Comparison of ENCODE assay signal across 17 cellular contexts in genomic region chr13:52356327-52356726, GRCh38. TPM values are rescaled to one million over a fixed set of nuclear protein-coding genes. Genes with fewer than 3 reads are reported as not detected.
DNase-seq lines count a peak whose midpoint lies in the region; ATAC-seq, FAIRE-seq and TF ChIP-seq lines count a peak whose summit lies in the region.
"Had no signal": no experiment of that assay in that cellular context is flagged by ENCODE, and none has a peak within 500 bp of the region (broad histone marks: within the 10 kb centered on the region; RNA-seq: fewer than 3 reads in every experiment).

No MANE protein-coding gene starts in this region.

- H3K9me3 Mint-ChIP-seq in CD8-positive, alpha-beta memory T cell: no peaks in the 10 kb centered on the region
- H3K9me3 Mint-ChIP-seq: activated naive CD8-positive, alpha-beta T cell treated with anti-CD3 and anti-CD28 coated beads, Interleukin-2, amount 50 U/mL, for 24 hours; natural killer cell treated with Interleukin-12 subunit alpha and Interleukin-12 subunit beta and Interleukin-15 and Interleukin-18, amount 100 ng/mL, for 72 hours had no signal

- no peaks in the 10 kb centered on the region for H3K4me1 Mint-ChIP-seq in CD8-positive, alpha-beta memory T cell
- H3K4me1 Mint-ChIP-seq: activated naive CD8-positive, alpha-beta T cell treated with anti-CD3 and anti-CD28 coated beads, Interleukin-2, amount 50 U/mL, for 24 hours had no signal

- no peak overlapping the region for H3K9ac ChIP-seq in HepG2 (ENCODE audit: insufficient read depth, low read depth, low read length)

- H3K27me3 ChIP-seq in HepG2 (ENCODE audit: control insufficient read depth in 1 of 2, insufficient read depth in 2 of 2, low read length in 2 of 2) (peaks cover 0 to 10% of the 10 kb centered on the region in 2 experiments; a peak in 3 of 5 replicates), right lobe of liver (no peaks in the 10 kb centered on the region), small intestine (ENCODE audit: control insufficient read depth in 2 of 2, insufficient read depth in 2 of 2, low read length in 2 of 2) (no peaks in the 10 kb centered on the region)
- no peaks in the 10 kb centered on the region for H3K27me3 ChIP-seq in CD8-positive, alpha-beta memory T cell (ENCODE audit: insufficient read depth, low read length, poor library complexity, severe bottlenecking)

- H3K4me1 ChIP-seq in HepG2 (ENCODE audit: insufficient read depth, low read length) (no peaks in the 10 kb centered on the region), right lobe of liver (no peaks in the 10 kb centered on the region), small intestine (ENCODE audit: control insufficient read depth in 2 of 2, insufficient read depth in 1 of 2, low read depth in 1 of 2, low read length in 1 of 2) (no peaks in the 10 kb centered on the region)
- no peaks in the 10 kb centered on the region for H3K4me1 ChIP-seq in CD8-positive, alpha-beta memory T cell (ENCODE audit: insufficient read depth, low read length)
- H3K4me1 ChIP-seq: lower lobe of right lung had no signal

- H3K4me2 ChIP-seq in HepG2 (ENCODE audit: low read depth, low read length): no peak overlapping the region

- peaks cover 7 to 36% of the 10 kb centered on the region in 2 donors for H3K27me3 Mint-ChIP-seq in CD8-positive, alpha-beta memory T cell

- H3K36me3 ChIP-seq in HepG2 (replicated peaks in 1 of 2; ENCODE audit: control insufficient read depth in 1 of 2, insufficient read depth in 2 of 2, low read length in 2 of 2) (no peaks in the 10 kb centered on the region), right lobe of liver (no peaks in the 10 kb centered on the region), small intestine (ENCODE audit: control insufficient read depth in 2 of 2, insufficient read depth in 2 of 2, low read length in 2 of 2) (no peaks in the 10 kb centered on the region)
- no peaks in the 10 kb centered on the region for H3K36me3 ChIP-seq in CD8-positive, alpha-beta memory T cell (ENCODE audit: insufficient read depth, low read length)
- H3K36me3 ChIP-seq: lower lobe of right lung had no signal

- H3K9me3 ChIP-seq in HepG2 (ENCODE audit: low read length) (no peaks in the 10 kb centered on the region), right lobe of liver (no peaks in the 10 kb centered on the region), small intestine (ENCODE audit: control insufficient read depth, low read depth) (no peaks in the 10 kb centered on the region)
- H3K9me3 ChIP-seq in CD8-positive, alpha-beta memory T cell (ENCODE audit: low read length): no peaks in the 10 kb centered on the region
- H3K9me3 ChIP-seq: lower lobe of right lung had no signal

- no peak overlapping the region for H3K4me3 Mint-ChIP-seq in CD8-positive, alpha-beta memory T cell
- H3K4me3 Mint-ChIP-seq: activated naive CD8-positive, alpha-beta T cell treated with anti-CD3 and anti-CD28 coated beads, Interleukin-2, amount 50 U/mL, for 24 hours; natural killer cell treated with Interleukin-12 subunit alpha and Interleukin-12 subunit beta and Interleukin-15 and Interleukin-18, amount 100 ng/mL, for 72 hours had no signal

- H3K4me3 ChIP-seq in HepG2 (replicated peaks in 1 of 3; ENCODE audit: insufficient read depth in 1 of 3, low read depth in 2 of 3, low read length in 3 of 3) (no peak overlapping the region), right lobe of liver (no peak overlapping the region), fibroblast of mammary gland (ENCODE audit: control insufficient read depth, low read depth, low read length) (no peak overlapping the region), small intestine (ENCODE audit: low read depth in 1 of 2, low read length in 2 of 2) (no peak overlapping the region)
- H3K4me3 ChIP-seq in CD8-positive, alpha-beta memory T cell (ENCODE audit: low read length): no peak overlapping the region
- H3K4me3 ChIP-seq: lower lobe of right lung had no signal

- H3K27ac Mint-ChIP-seq in CD8-positive, alpha-beta memory T cell: no peak overlapping the region
- H3K27ac Mint-ChIP-seq: activated naive CD8-positive, alpha-beta T cell treated with anti-CD3 and anti-CD28 coated beads, Interleukin-2, amount 50 U/mL, for 24 hours; natural killer cell treated with Interleukin-12 subunit alpha and Interleukin-12 subunit beta and Interleukin-15 and Interleukin-18, amount 100 ng/mL, for 72 hours had no signal

- no TSS peak for BruUV-seq in HepG2 (replicated peaks; lab: Mats Ljungman, UMichigan)

- CTCF ChIA-PET in HepG2 (lab: Yijun Ruan, JAX; ENCODE audit: low intra/inter-chr PET ratio, low total read pairs): no interaction called here
- CTCF ChIA-PET in CD8-positive, alpha-beta memory T cell (lab: Charles Lee): no interaction called here

- FAIRE-seq in HepG2 (lab: Jason Lieb, UNC) (no peak), urothelium cell line (lab: Jason Lieb, UNC) (no peak), small intestine (lab: Jason Lieb, UNC) (no peak)
- FAIRE-seq: colon had no signal

- TF ChIP-seq CTCF in HepG2 (CRISPR knock-in tag; IDR thresholded peaks at IDR 0.05) (no peak), right lobe of liver (IDR thresholded peaks at IDR 0.05) (no peak), fibroblast of mammary gland (conservative IDR thresholded peaks at IDR 0.05; ENCODE audit: control insufficient read depth, insufficient read depth, low read depth, low read length) (no peak)

- TF ChIP-seq EP300 in HepG2 (IDR thresholded peaks at IDR 0.05; ENCODE audit: low read depth in 2 of 2, low read length in 2 of 2): no peak
- no peak for TF ChIP-seq EP300 in HepG2 (CRISPR knock-in tag; IDR thresholded peaks at IDR 0.05; ENCODE audit: borderline replicate concordance)

- 25% methylated on average over 2 of the region's 2 CpGs for WGBS in HepG2 (ENCODE audit: low lambda C conversion rate)
- 100% methylated on average over 2 of the region's 2 CpGs for WGBS in right lobe of liver (ENCODE audit: insufficient coverage, low coverage, low lambda C conversion rate, missing lambda C conversion rate)
- WGBS in small intestine, 3 donors: 71 to 84% (median 83%) methylated on average over 2 of the region's 2 CpGs

- intact Hi-C loops in HepG2 (cut with micrococcal nuclease; ENCODE audit: unreplicated experiment) (no loop called here), right lobe of liver (cut with DNase I) (no loop called here)

- no peak for DNase-seq in HepG2 (ENCODE audit: low spot score)
- DNase-seq in right lobe of liver: no peak
- peak; percentile 63 for DNase-seq in fibroblast of mammary gland (ENCODE audit: low read depth)
- peak; percentile 72 for DNase-seq in urothelium cell line (ENCODE audit: low spot score)
- no peak for DNase-seq in CD8-positive, alpha-beta memory T cell
- DNase-seq in OCI-M2 (lab: John Stamatoyannopoulos, UW; ENCODE audit: unreplicated experiment): no peak
- no peak for DNase-seq in small intestine
- DNase-seq: 8988T; activated CD4-positive, alpha-beta T cell treated with anti-CD3 and anti-CD28 coated beads for 4 hours; activated naive CD8-positive, alpha-beta T cell treated with anti-CD3 and anti-CD28 coated beads, Interleukin-2, amount 50 U/mL, for 24 hours; GDM1; lower lobe of right lung; SHP77 treated with DMSO at 0.1 percent for 48 hours; stimulated activated CD4-positive, alpha-beta T cell treated with anti-CD3 and anti-CD28 coated beads, Interleukin-2, amount 100 ng/mL, for 24 hours had no signal

- H4K20me1 ChIP-seq in HepG2 (ENCODE audit: insufficient read depth, low read length): no peaks in the 10 kb centered on the region

- ATAC-seq in HepG2 (no peak), right lobe of liver (no peak), SK-N-SH treated with all-trans-retinoic acid at 6 μM for 48 hours (peak; percentile 61)
- ATAC-seq: activated naive CD8-positive, alpha-beta T cell treated with anti-CD3 and anti-CD28 coated beads, Interleukin-2, amount 50 U/mL, for 24 hours; lower lobe of right lung; natural killer cell treated with Interleukin-12 subunit alpha and Interleukin-12 subunit beta and Interleukin-15 and Interleukin-18, amount 100 ng/mL, for 72 hours had no signal

- H3K27ac ChIP-seq in HepG2 (ENCODE audit: extremely low read length, insufficient read depth, low read length) (no peak overlapping the region), right lobe of liver (no peak overlapping the region), small intestine (ENCODE audit: low read depth in 1 of 2, low read length in 1 of 2) (no peak overlapping the region)
- H3K27ac ChIP-seq in CD8-positive, alpha-beta memory T cell (ENCODE audit: low read depth, low read length): no peak overlapping the region
- H3K27ac ChIP-seq: lower lobe of right lung had no signal

- POLR2A ChIA-PET in HepG2 (lab: Yijun Ruan, JAX): no interaction called here
- POLR2A ChIA-PET in CD8-positive, alpha-beta memory T cell (lab: Charles Lee): no interaction called here

- in situ Hi-C loops in HepG2 (cut with HindIII; ENCODE audit: extremely low pct_ligation_motif_present, low pct_unique_long_range_greater_than_20kb): no loop called here

- H3K79me2 ChIP-seq in HepG2 (ENCODE audit: insufficient read depth, low read length): no peaks in the 10 kb centered on the region

- TF ChIP-seq RAD21 in HepG2 (CRISPR knock-in tag; IDR thresholded peaks at IDR 0.05): no peak

- no peaks in the 10 kb centered on the region for H3K36me3 Mint-ChIP-seq in CD8-positive, alpha-beta memory T cell
- H3K36me3 Mint-ChIP-seq: natural killer cell treated with Interleukin-12 subunit alpha and Interleukin-12 subunit beta and Interleukin-15 and Interleukin-18, amount 100 ng/mL, for 72 hours had no signal

- no peak overlapping the region for H2AFZ ChIP-seq in HepG2 (ENCODE audit: low read length)

- TF ChIP-seq POLR2A in HepG2 (IDR thresholded peaks at IDR 0.05; ENCODE audit: insufficient read depth in 1 of 2, low read depth in 2 of 2, low read length in 2 of 2) (no peak), right lobe of liver (IDR thresholded peaks at IDR 0.05) (no peak)

RNA-seq across cellular contexts. Expression of gene THSD1, which starts 49.6 kb away (rescaled TPM):
- total RNA-seq in HepG2 (2016; rRNA removed; fragmentation: Illumina TruSeq; extraction: Trizol): 0.11 TPM in 1 of 2 replicates, not detected in the other
- 0.51 and 0.62 TPM in 2 replicates for total RNA-seq in HepG2 (2016; cell fraction: cytosol; rRNA removed; fragmentation: Illumina TruSeq; extraction: Trizol; ENCODE audit: low read depth)
- 0.06 TPM in 1 of 2 replicates, not detected in the other for total RNA-seq in HepG2 (2016; cell fraction: insoluble cytoplasmic fraction; rRNA removed; fragmentation: Illumina TruSeq; extraction: Trizol)
- 0.21 and 0.37 TPM in 2 replicates for total RNA-seq in HepG2 (2016; cell fraction: membrane; rRNA removed; fragmentation: Illumina TruSeq; extraction: Trizol)
- total RNA-seq in HepG2 (2016; cell fraction: nucleus; rRNA removed; fragmentation: Illumina TruSeq; extraction: Trizol): not detected in 2 replicates
- polyA plus RNA-seq in HepG2 (2011; rRNA removed): 0.15 and 0.18 TPM in 2 replicates
- polyA plus RNA-seq in HepG2 (2011; cell fraction: cytosol; rRNA removed): 0.05 and 0.06 TPM in 2 replicates
- 0.52 and 0.61 TPM in 2 replicates for polyA plus RNA-seq in HepG2 (2011; cell fraction: nucleus; rRNA removed)
- 0.15 TPM in 1 of 2 replicates, not detected in the other for polyA plus RNA-seq in HepG2 (2012)
- not detected in 2 replicates for polyA plus RNA-seq in HepG2 (2016; cell fraction: cytosol; fragmentation: Illumina TruSeq; extraction: Trizol; ENCODE audit: low read depth)
- polyA plus RNA-seq in HepG2 (2016; cell fraction: insoluble cytoplasmic fraction; fragmentation: Illumina TruSeq; extraction: Trizol; ENCODE audit: low read depth): not detected in 2 replicates
- polyA plus RNA-seq in HepG2 (2016; cell fraction: membrane; fragmentation: Illumina TruSeq; extraction: Trizol; ENCODE audit: low read depth): not detected in 2 replicates
- polyA plus RNA-seq in HepG2 (2016; cell fraction: nucleus; fragmentation: Illumina TruSeq; extraction: Trizol; ENCODE audit: insufficient read depth, low read depth): 0.16 TPM in 1 of 2 replicates, not detected in the other
- 0.20 and 3.8 TPM in 2 replicates for polyA minus RNA-seq in HepG2 (2011; rRNA and poly(A)+ RNA removed; ENCODE audit: low replicate concordance)
- not detected in 2 replicates for polyA minus RNA-seq in HepG2 (2011; cell fraction: cytosol; rRNA and poly(A)+ RNA removed)
- polyA minus RNA-seq in HepG2 (2011; cell fraction: nucleus; rRNA and poly(A)+ RNA removed): 0.26 and 0.37 TPM in 2 replicates
- total RNA-seq in right lobe of liver: 1 to 10 TPM in 5 of 6 experiments, under 1 TPM in 1; 0.95 to 2.3 (median 1.5) TPM
- total RNA-seq in CD8-positive, alpha-beta memory T cell: under 1 TPM; 0.20 to 0.26 TPM
- not detected for polyA plus RNA-seq in CD8-positive, alpha-beta memory T cell
- polyA plus RNA-seq in small intestine: 1 to 10 TPM in 1 of 3 donors, under 1 TPM in 2; 0.22 to 4.3 (median 0.54) TPM

Comparison
In these comparisons a context has a peak if more than half of its experiments do, and no peak if none do; other contexts are left out.
1. DNase-seq: peak in fibroblast of mammary gland (single experiment) and urothelium cell line (single experiment); none in HepG2 (single experiment), right lobe of liver (0 of 3), CD8-positive, alpha-beta memory T cell (0 of 5), OCI-M2 (single experiment) and small intestine (single experiment).